21 cellular contexts compared by ENCODE assay signal in genomic region chr16:8847623-8848022, GRCh38. TPM values are rescaled to one million over a fixed set of nuclear protein-coding genes. Genes with fewer than 3 reads are reported as not detected.
DNase-seq lines count a peak whose midpoint lies in the region; ATAC-seq lines count a peak whose summit lies in the region.
"Had no signal": no experiment of that assay in that cellular context is flagged by ENCODE, and none has a peak within 500 bp of the region (broad histone marks: within the 10 kb centered on the region; RNA-seq: fewer than 3 reads in every experiment).

No MANE protein-coding gene starts in this region.

- ATAC-seq in activated CD8-positive, alpha-beta memory T cell treated with anti-CD3 and anti-CD28 coated beads, Interleukin-2, amount 10 ng/mL, durations not matched to agents 7 days and 5 days, result no peak
- ATAC-seq in sciatic nerve (no peak), HG02759 (IDR thresholded peaks at IDR 0.05; ENCODE audit: unreplicated experiment) (no peak), GM18519 (IDR thresholded peaks at IDR 0.05; ENCODE audit: low FRiP score, unreplicated experiment) (no peak)
- ATAC-seq: activated CD4-positive, CD25-positive, alpha-beta regulatory T cell treated with anti-CD3 and anti-CD28 coated beads, Interleukin-2, amount 50 U/mL, for 24 hours; left lung had no signal

- peaks cover 18% of the 10 kb centered on the region for H3K4me1 Mint-ChIP-seq in activated CD8-positive, alpha-beta memory T cell treated with anti-CD3 and anti-CD28 coated beads, Interleukin-2, amount 10 ng/mL, durations not matched to agents 7 days and 5 days

- peak; percentile 50 for DNase-seq in activated CD8-positive, alpha-beta memory T cell treated with anti-CD3 and anti-CD28 coated beads, Interleukin-2, amount 50 U/mL, for 48 hours
- no peak for DNase-seq in activated CD8-positive, alpha-beta memory T cell treated with anti-CD3 and anti-CD28 coated beads, Interleukin-2, amount 10 ng/mL, durations not matched to agents 7 days and 5 days
- DNase-seq in caudate nucleus (lab: John Stamatoyannopoulos, UW) (no peak), sciatic nerve (ENCODE audit: low spot score) (peak; percentile 61)
- DNase-seq: activated gamma-delta T cell; DMS53; foreskin melanocyte; left lung; NCI-H2081; NCI-H510A; SIG-M5; stimulated activated naive CD4-positive, alpha-beta T cell; T-helper 9 cell; uterus had no signal

- H3K36me3 Mint-ChIP-seq in activated CD8-positive, alpha-beta memory T cell treated with anti-CD3 and anti-CD28 coated beads, Interleukin-2, amount 10 ng/mL, durations not matched to agents 7 days and 5 days, result peaks cover 21% of the 10 kb centered on the region

- no peaks in the 10 kb centered on the region for H3K27me3 Mint-ChIP-seq in activated CD8-positive, alpha-beta memory T cell treated with anti-CD3 and anti-CD28 coated beads, Interleukin-2, amount 10 ng/mL, durations not matched to agents 7 days and 5 days

- no peaks in the 10 kb centered on the region for H3K9me3 Mint-ChIP-seq in activated CD8-positive, alpha-beta memory T cell treated with anti-CD3 and anti-CD28 coated beads, Interleukin-2, amount 10 ng/mL, durations not matched to agents 7 days and 5 days (ENCODE audit: low read depth)

- peak overlapping the region; percentile 87 for H3K27ac ChIP-seq in caudate nucleus (ENCODE audit: low read depth, low read length)
- H3K27ac ChIP-seq: ascending aorta, left lung, parathyroid adenoma had no signal

- CTCF ChIA-PET in activated CD8-positive, alpha-beta memory T cell treated with anti-CD3 and anti-CD28 coated beads, Interleukin-2, amount 10 ng/mL, durations not matched to agents 7 days and 5 days (lab: Charles Lee), result no interaction called here

- no peak overlapping the region for H3K4me3 Mint-ChIP-seq in activated CD8-positive, alpha-beta memory T cell treated with anti-CD3 and anti-CD28 coated beads, Interleukin-2, amount 10 ng/mL, durations not matched to agents 7 days and 5 days
- H3K4me3 Mint-ChIP-seq: CD14-positive monocyte had no signal

- intact Hi-C loops in sciatic nerve (cut with DNase I), result no loop called here

- H3K27ac Mint-ChIP-seq in activated CD8-positive, alpha-beta memory T cell treated with anti-CD3 and anti-CD28 coated beads, Interleukin-2, amount 10 ng/mL, durations not matched to agents 7 days and 5 days, result no peak overlapping the region

RNA-seq across cellular contexts. Expression of gene CARHSP1, which starts 21.2 kb away (rescaled TPM):
- total RNA-seq in activated CD8-positive, alpha-beta memory T cell treated with anti-CD3 and anti-CD28 coated beads, Interleukin-2, amount 10 ng/mL, durations not matched to agents 7 days and 5 days, result 100 to 1,000 TPM; 142 to 176 TPM
- total RNA-seq in sciatic nerve, result 118 TPM

RNA-seq across cellular contexts. Expression of gene LITAFD, which starts 34.5 kb away (rescaled TPM):
- not detected for total RNA-seq in activated CD8-positive, alpha-beta memory T cell treated with anti-CD3 and anti-CD28 coated beads, Interleukin-2, amount 10 ng/mL, durations not matched to agents 7 days and 5 days
- total RNA-seq in sciatic nerve, result not detected
- total RNA-seq: A172, ascending aorta, left lung, uterus had no signal

RNA-seq across cellular contexts. Expression of gene PMM2, which starts 50.0 kb away (rescaled TPM):
- total RNA-seq in activated CD8-positive, alpha-beta memory T cell treated with anti-CD3 and anti-CD28 coated beads, Interleukin-2, amount 10 ng/mL, durations not matched to agents 7 days and 5 days, result 10 to 100 TPM; 36.4 to 47.1 TPM
- 45.4 TPM for total RNA-seq in sciatic nerve

RNA-seq across cellular contexts. Expression of gene TMEM186, which starts 50.2 kb away (rescaled TPM):
- total RNA-seq in activated CD8-positive, alpha-beta memory T cell treated with anti-CD3 and anti-CD28 coated beads, Interleukin-2, amount 10 ng/mL, durations not matched to agents 7 days and 5 days, result 10 to 100 TPM; 14.0 to 16.1 TPM
- total RNA-seq in sciatic nerve, result 8.1 TPM

Comparison
In these comparisons a context has a peak if more than half of its experiments do, and no peak if none do; other contexts are left out.
1. DNase-seq: peak in activated CD8-positive, alpha-beta memory T cell treated with anti-CD3 and anti-CD28 coated beads, Interleukin-2, amount 50 U/mL, for 48 hours (single experiment) and sciatic nerve (single experiment); none in activated CD8-positive, alpha-beta memory T cell treated with anti-CD3 and anti-CD28 coated beads, Interleukin-2, amount 10 ng/mL, durations not matched to agents 7 days and 5 days (single experiment) and caudate nucleus (0 of 61).